In genomic region chr7:13832346-13832745, GRCh38 we compare ENCODE assay signal across 20 cellular contexts.
DNase-seq lines count a peak whose midpoint lies in the region; ATAC-seq and TF ChIP-seq lines count a peak whose summit lies in the region.
"Had no signal": no experiment of that assay in that cellular context is flagged by ENCODE, and none has a peak within 500 bp of the region (broad histone marks: within the 10 kb centered on the region; RNA-seq: fewer than 3 reads in every experiment).

No MANE protein-coding gene starts in this region.

- H4K20me1 ChIP-seq in MM.1S (ENCODE audit: insufficient read depth, low read length): no peaks in the 10 kb centered on the region

- ATAC-seq in GM19463 (IDR thresholded peaks at IDR 0.05; ENCODE audit: unreplicated experiment): no peak

- TF ChIP-seq CTCF in fibroblast of pulmonary artery (IDR thresholded peaks at IDR 0.05; ENCODE audit: low read length, missing control alignments) (no peak), MM.1S (IDR thresholded peaks at IDR 0.05; ENCODE audit: low read length) (no peak)

- H3F3A ChIP-seq in MM.1S (ENCODE audit: insufficient read depth, low read length): no peaks in the 10 kb centered on the region

- H3K9me3 ChIP-seq in MM.1S (replicated peaks; ENCODE audit: insufficient read depth, low read length): no peaks in the 10 kb centered on the region

- H3K4me1 ChIP-seq in MM.1S (ENCODE audit: low read length): no peaks in the 10 kb centered on the region

- H3K79me2 ChIP-seq in MM.1S (ENCODE audit: low read length): no peaks in the 10 kb centered on the region

- H3K27ac ChIP-seq in MM.1S (ENCODE audit: low read length): no peak overlapping the region
- H3K27ac ChIP-seq: KMS-11, SK-N-MC had no signal

- H3K4me2 ChIP-seq in MM.1S (ENCODE audit: low read depth, low read length): no peak overlapping the region
- H3K4me2 ChIP-seq: KMS-11 had no signal

- no peak overlapping the region for H3K4me3 ChIP-seq in fibroblast of pulmonary artery (replicated peaks; ENCODE audit: low read depth, low read length)
- H3K4me3 ChIP-seq in MM.1S (ENCODE audit: low read length): no peak overlapping the region
- H3K4me3 ChIP-seq: SK-N-MC had no signal

- H3K36me3 ChIP-seq in MM.1S (replicated peaks; ENCODE audit: insufficient read depth, low read length): no peaks in the 10 kb centered on the region

- no peak overlapping the region for H3K9ac ChIP-seq in MM.1S (ENCODE audit: low read length)
- H3K9ac ChIP-seq: KMS-11 had no signal

- H3K9me2 ChIP-seq in MM.1S (replicated peaks; ENCODE audit: insufficient read depth, low read length): no peaks in the 10 kb centered on the region

- no peaks in the 10 kb centered on the region for H3K27me3 ChIP-seq in MM.1S (replicated peaks; ENCODE audit: insufficient read depth, low read length)

- peak; percentile 37 for DNase-seq in HCEC 1CT
- DNase-seq in amniotic epithelial cell (ENCODE audit: low read depth): peak; percentile 81
- peak; percentile 38 for DNase-seq in fibroblast of pulmonary artery (ENCODE audit: low read depth)
- no peak for DNase-seq in NCI-H524 (lab: John Stamatoyannopoulos, UW)
- no peak for DNase-seq in DMS153 treated with DMSO at 0.1 percent for 48 hours (lab: John Stamatoyannopoulos, UW; ENCODE audit: unreplicated experiment)
- DNase-seq in MM.1S: no peak
- DNase-seq: CD4-positive, CD25-positive, alpha-beta regulatory T cell; COR-L47; DND-41; GDM1; MV-4-11; NCI-H1105 treated with DMSO at 0.1 percent for 48 hours; NCI-H2029 treated with DMSO at 0.1 percent for 48 hours; NCI-H526 treated with DMSO at 0.1 percent for 48 hours; OCI-M1; SHP77 treated with DMSO at 0.1 percent for 48 hours; SW 1271 had no signal

- no peak overlapping the region for H2AFZ ChIP-seq in MM.1S (ENCODE audit: low read length)

Comparison
In these comparisons a context has a peak if more than half of its experiments do, and no peak if none do; other contexts are left out.
1. DNase-seq: peak in HCEC 1CT (single experiment), amniotic epithelial cell (single experiment) and fibroblast of pulmonary artery (single experiment); none in NCI-H524 (0 of 2), DMS153 treated with DMSO at 0.1 percent for 48 hours (single experiment) and MM.1S (single experiment).